ENCODE assay signal across 10 cellular contexts in genomic region chr15:74826372-74826819, GRCh38. TPM values are rescaled to one million over a fixed set of nuclear protein-coding genes. Genes with fewer than 3 reads are reported as not detected.
DNase-seq lines count a peak whose midpoint lies in the region; ATAC-seq and TF ChIP-seq lines count a peak whose summit lies in the region.
"Had no signal": no experiment of that assay in that cellular context is flagged by ENCODE, and none has a peak within 500 bp of the region (broad histone marks: within the 10 kb centered on the region; RNA-seq: fewer than 3 reads in every experiment).

Gene CPLX3 (plus strand): TSS chr15:74826627. CDS start chr15:74826704, 77 bp downstream.

- no peak for TF ChIP-seq CTCF in upper lobe of right lung (IDR thresholded peaks at IDR 0.05)

- peak; percentile 45 for ATAC-seq in Right ventricle myocardium superior (ENCODE audit: poor library complexity)
- ATAC-seq in upper lobe of right lung = peak; percentile 64
- ATAC-seq in GM18858 (IDR thresholded peaks at IDR 0.05; ENCODE audit: unreplicated experiment) = no peak
- ATAC-seq in GM18907 (IDR thresholded peaks at IDR 0.05; ENCODE audit: unreplicated experiment) = no peak

- H3K27me3 ChIP-seq in upper lobe of right lung = peaks cover 25% of the 10 kb centered on the region

- DNase-seq in Right ventricle myocardium superior (no peak), cardiac septum (ENCODE audit: low spot score) (no peak), iPS-NIHi7 (ENCODE audit: extremely low spot score) (peak; percentile 86), upper lobe of right lung (no peak), ureter (ENCODE audit: low spot score) (no peak)
- DNase-seq in activated T-helper 9 cell treated with anti-CD3 and anti-CD28 coated beads, Interleukin-2, amount 50 U/mL, for 16 hours (ENCODE audit: low read depth) = peak; percentile 26

- no peak within 1 kb of the TSS for H3K27ac ChIP-seq in upper lobe of right lung
- H3K27ac ChIP-seq: BLaER1 had no signal

- intact Hi-C loops in Right ventricle myocardium superior (cut with DNase I) (no loop called here), cardiac septum (cut with DNase I) (no loop called here), upper lobe of right lung (cut with DNase I) (no loop called here)

- no peaks in the 10 kb centered on the region for H3K9me3 ChIP-seq in upper lobe of right lung
- H3K9me3 ChIP-seq: BLaER1 had no signal

- H3K36me3 ChIP-seq in upper lobe of right lung = no peaks in the 10 kb centered on the region
- H3K36me3 ChIP-seq: BLaER1 had no signal

- H3K4me3 ChIP-seq in upper lobe of right lung = no peak within 1 kb of the TSS
- H3K4me3 ChIP-seq: BLaER1 had no signal

- no peaks in the 10 kb centered on the region for H3K4me1 ChIP-seq in upper lobe of right lung

RNA-seq across cellular contexts. Expression of gene CPLX3, which starts in this region (rescaled TPM):
- 3.6 TPM for total RNA-seq in Right ventricle myocardium superior
- total RNA-seq in cardiac septum = 0.67 TPM
- total RNA-seq in upper lobe of right lung = not detected
- total RNA-seq in ureter = not detected
- total RNA-seq: urinary bladder had no signal

Comparison
In these comparisons a context has a peak if more than half of its experiments do, and no peak if none do; other contexts are left out.
1. Peak in ATAC-seq in upper lobe of right lung; RNA of the gene not detected or under 1 TPM.
2. DNase-seq: peak in activated T-helper 9 cell treated with anti-CD3 and anti-CD28 coated beads, Interleukin-2, amount 50 U/mL, for 16 hours (single experiment) and iPS-NIHi7 (single experiment); none in Right ventricle myocardium superior (single experiment), cardiac septum (single experiment), upper lobe of right lung (single experiment) and ureter (single experiment).